1 cellular context compared by ENCODE assay signal in the genomic region with DNA sequence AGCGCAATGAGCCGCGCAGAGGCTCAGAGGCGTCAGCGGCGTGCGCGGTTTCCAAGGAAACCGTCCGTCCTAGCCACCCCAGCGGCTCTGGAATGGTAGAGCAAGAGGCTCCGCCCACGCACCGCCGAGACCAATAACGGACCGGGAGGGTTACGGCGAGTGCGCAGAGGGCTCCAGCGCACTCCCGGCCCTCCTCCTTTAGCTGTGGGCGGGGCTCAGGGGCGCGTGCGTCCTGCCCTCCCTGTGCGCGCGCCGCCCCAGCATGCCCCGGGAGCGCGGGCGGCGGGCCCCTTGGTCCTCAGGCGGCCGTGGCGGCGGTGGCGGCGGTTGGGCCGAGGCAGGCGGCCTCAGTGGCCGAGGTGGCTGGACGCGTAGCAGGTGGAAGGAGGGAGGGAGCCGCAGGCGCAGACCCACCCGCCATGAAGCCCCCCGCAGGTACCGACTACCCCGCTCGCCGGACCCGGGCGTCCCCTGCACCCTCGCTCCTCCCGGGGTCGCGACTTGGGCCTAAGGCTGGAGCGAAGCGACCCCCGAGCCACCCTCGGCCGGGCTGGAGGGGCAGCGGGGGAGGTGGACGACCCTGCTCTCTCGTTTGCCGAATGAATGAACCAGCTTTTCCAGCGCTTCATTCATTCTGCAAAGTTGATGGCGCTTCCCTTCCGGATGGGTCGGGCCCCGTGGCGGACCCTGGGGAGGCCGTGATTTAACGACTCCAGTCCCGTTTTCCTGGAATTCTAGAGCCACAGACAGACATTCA.
TF ChIP-seq lines count a peak whose summit lies in the region.

A gene (plus strand): TSS at position 260 of the 757 bp plus-strand sequence. CDS start 160 bp downstream, at position 420.

TF ChIP-seq in K562, 482 proteins besides CTCF, POLR2A, EP300 and RAD21 (continued from another document and continues in another):
- TF ChIP-seq FOXK2 (conservative IDR thresholded peaks at IDR 0.05 in 1 of 2, IDR thresholded peaks at IDR 0.05 in 1 of 2; ENCODE audit: low read depth in 2 of 2) (no peak), GTF2E2 (tag; IDR thresholded peaks at IDR 0.05) (no peak), ZNF239 (CRISPR knock-in tag; IDR thresholded peaks at IDR 0.05) (no peak), SMARCE1 (IDR thresholded peaks at IDR 0.05) (no peak), YY1 (IDR thresholded peaks at IDR 0.05; ENCODE audit: borderline replicate concordance in 1 of 3, control insufficient read depth in 1 of 3, extremely low read depth in 1 of 3, insufficient read depth in 3 of 3, insufficient read length in 1 of 3, insufficient replicate concordance in 2 of 3, low read depth in 1 of 3, low read length in 2 of 3) (peak in 2 of 3 experiments; percentile 52 to 57), SMARCA5 (IDR thresholded peaks at IDR 0.05) (no peak), JUND (IDR thresholded peaks at IDR 0.05; ENCODE audit: borderline replicate concordance, low read depth, low read length) (no peak), JUND (tag; IDR thresholded peaks at IDR 0.05; ENCODE audit: borderline replicate concordance, low read depth, low read length) (no peak), BDP1 (IDR thresholded peaks at IDR 0.05; ENCODE audit: insufficient read depth, insufficient read length) (no peak), ZNF165 (CRISPR knock-in tag; IDR thresholded peaks at IDR 0.05; ENCODE audit: borderline replicate concordance) (no peak), ZNF764 (CRISPR knock-in tag; IDR thresholded peaks at IDR 0.05; ENCODE audit: low read depth) (no peak), TEAD4 (IDR thresholded peaks at IDR 0.05; ENCODE audit: low read length) (no peak), TEAD4 (CRISPR knock-in tag; IDR thresholded peaks at IDR 0.05; ENCODE audit: borderline replicate concordance) (no peak), CAMTA2 (CRISPR knock-in tag; conservative IDR thresholded peaks at IDR 0.05) (no peak), CREM (IDR thresholded peaks at IDR 0.05; ENCODE audit: low read depth) (peak; percentile 88), TAF1 (IDR thresholded peaks at IDR 0.05; ENCODE audit: control insufficient read depth, extremely low read depth, insufficient read depth, low read length, severe bottlenecking) (peak; percentile 87), NRF1 (conservative IDR thresholded peaks at IDR 0.05 in 1 of 2, IDR thresholded peaks at IDR 0.05 in 1 of 2) (peak; percentile 99), ZNF263 (CRISPR knock-in tag; IDR thresholded peaks at IDR 0.05; ENCODE audit: borderline replicate concordance) (no peak), SRSF7 (optimal IDR thresholded peaks at IDR 0.05; ENCODE audit: low read depth, low read length) (no peak), KLF1 (tag; IDR thresholded peaks at IDR 0.05) (no peak), HNRNPL (IDR thresholded peaks at IDR 0.05; ENCODE audit: low read depth, low read length) (no peak), ZFP30 (CRISPR knock-in tag; IDR thresholded peaks at IDR 0.05; ENCODE audit: borderline replicate concordance) (no peak), FOXM1 (IDR thresholded peaks at IDR 0.05; ENCODE audit: low read depth) (no peak), FOXM1 (CRISPR knock-in tag; IDR thresholded peaks at IDR 0.05; ENCODE audit: low read depth) (peak; percentile 24; the same call in 1 of the 2 replicates), GABPB1 (CRISPR knock-in tag; IDR thresholded peaks at IDR 0.05) (peak; percentile 39; the same call in 1 of the 2 replicates), FOSL1 (tag; conservative IDR thresholded peaks at IDR 0.05) (no peak), ZNF76 (CRISPR knock-in tag; IDR thresholded peaks at IDR 0.05; ENCODE audit: borderline replicate concordance) (no peak), PTTG1 (tag; IDR thresholded peaks at IDR 0.05; ENCODE audit: low read depth) (no peak), ZNF589 (CRISPR knock-in tag; IDR thresholded peaks at IDR 0.05; ENCODE audit: low read depth) (no peak)
- TF ChIP-seq, protein P1, sequence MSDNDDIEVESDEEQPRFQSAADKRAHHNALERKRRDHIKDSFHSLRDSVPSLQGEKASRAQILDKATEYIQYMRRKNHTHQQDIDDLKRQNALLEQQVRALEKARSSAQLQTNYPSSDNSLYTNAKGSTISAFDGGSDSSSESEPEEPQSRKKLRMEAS (CRISPR knock-in tag; IDR thresholded peaks at IDR 0.05), result peak; percentile 61; the same call in 1 of the 2 replicates
- TF ChIP-seq, protein P2, sequence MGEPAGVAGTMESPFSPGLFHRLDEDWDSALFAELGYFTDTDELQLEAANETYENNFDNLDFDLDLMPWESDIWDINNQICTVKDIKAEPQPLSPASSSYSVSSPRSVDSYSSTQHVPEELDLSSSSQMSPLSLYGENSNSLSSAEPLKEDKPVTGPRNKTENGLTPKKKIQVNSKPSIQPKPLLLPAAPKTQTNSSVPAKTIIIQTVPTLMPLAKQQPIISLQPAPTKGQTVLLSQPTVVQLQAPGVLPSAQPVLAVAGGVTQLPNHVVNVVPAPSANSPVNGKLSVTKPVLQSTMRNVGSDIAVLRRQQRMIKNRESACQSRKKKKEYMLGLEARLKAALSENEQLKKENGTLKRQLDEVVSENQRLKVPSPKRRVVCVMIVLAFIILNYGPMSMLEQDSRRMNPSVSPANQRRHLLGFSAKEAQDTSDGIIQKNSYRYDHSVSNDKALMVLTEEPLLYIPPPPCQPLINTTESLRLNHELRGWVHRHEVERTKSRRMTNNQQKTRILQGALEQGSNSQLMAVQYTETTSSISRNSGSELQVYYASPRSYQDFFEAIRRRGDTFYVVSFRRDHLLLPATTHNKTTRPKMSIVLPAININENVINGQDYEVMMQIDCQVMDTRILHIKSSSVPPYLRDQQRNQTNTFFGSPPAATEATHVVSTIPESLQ (CRISPR knock-in tag; IDR thresholded peaks at IDR 0.05), result no peak
- TF ChIP-seq, protein P3, sequence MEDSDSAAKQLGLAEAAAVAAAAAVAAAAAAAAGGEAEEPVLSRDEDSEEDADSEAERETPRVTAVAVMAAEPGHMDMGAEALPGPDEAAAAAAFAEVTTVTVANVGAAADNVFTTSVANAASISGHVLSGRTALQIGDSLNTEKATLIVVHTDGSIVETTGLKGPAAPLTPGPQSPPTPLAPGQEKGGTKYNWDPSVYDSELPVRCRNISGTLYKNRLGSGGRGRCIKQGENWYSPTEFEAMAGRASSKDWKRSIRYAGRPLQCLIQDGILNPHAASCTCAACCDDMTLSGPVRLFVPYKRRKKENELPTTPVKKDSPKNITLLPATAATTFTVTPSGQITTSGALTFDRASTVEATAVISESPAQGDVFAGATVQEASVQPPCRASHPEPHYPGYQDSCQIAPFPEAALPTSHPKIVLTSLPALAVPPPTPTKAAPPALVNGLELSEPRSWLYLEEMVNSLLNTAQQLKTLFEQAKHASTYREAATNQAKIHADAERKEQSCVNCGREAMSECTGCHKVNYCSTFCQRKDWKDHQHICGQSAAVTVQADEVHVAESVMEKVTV (CRISPR knock-in tag; IDR thresholded peaks at IDR 0.05), result no peak
- TF ChIP-seq, protein P4, sequence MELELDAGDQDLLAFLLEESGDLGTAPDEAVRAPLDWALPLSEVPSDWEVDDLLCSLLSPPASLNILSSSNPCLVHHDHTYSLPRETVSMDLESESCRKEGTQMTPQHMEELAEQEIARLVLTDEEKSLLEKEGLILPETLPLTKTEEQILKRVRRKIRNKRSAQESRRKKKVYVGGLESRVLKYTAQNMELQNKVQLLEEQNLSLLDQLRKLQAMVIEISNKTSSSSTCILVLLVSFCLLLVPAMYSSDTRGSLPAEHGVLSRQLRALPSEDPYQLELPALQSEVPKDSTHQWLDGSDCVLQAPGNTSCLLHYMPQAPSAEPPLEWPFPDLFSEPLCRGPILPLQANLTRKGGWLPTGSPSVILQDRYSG (tag; conservative IDR thresholded peaks at IDR 0.05; ENCODE audit: low read depth), result no peak
- TF ChIP-seq, protein P5, sequence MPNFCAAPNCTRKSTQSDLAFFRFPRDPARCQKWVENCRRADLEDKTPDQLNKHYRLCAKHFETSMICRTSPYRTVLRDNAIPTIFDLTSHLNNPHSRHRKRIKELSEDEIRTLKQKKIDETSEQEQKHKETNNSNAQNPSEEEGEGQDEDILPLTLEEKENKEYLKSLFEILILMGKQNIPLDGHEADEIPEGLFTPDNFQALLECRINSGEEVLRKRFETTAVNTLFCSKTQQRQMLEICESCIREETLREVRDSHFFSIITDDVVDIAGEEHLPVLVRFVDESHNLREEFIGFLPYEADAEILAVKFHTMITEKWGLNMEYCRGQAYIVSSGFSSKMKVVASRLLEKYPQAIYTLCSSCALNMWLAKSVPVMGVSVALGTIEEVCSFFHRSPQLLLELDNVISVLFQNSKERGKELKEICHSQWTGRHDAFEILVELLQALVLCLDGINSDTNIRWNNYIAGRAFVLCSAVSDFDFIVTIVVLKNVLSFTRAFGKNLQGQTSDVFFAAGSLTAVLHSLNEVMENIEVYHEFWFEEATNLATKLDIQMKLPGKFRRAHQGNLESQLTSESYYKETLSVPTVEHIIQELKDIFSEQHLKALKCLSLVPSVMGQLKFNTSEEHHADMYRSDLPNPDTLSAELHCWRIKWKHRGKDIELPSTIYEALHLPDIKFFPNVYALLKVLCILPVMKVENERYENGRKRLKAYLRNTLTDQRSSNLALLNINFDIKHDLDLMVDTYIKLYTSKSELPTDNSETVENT (CRISPR knock-in tag; IDR thresholded peaks at IDR 0.05), result peak; percentile 83; the same call in 1 of the 2 replicates
- TF ChIP-seq, protein P6, sequence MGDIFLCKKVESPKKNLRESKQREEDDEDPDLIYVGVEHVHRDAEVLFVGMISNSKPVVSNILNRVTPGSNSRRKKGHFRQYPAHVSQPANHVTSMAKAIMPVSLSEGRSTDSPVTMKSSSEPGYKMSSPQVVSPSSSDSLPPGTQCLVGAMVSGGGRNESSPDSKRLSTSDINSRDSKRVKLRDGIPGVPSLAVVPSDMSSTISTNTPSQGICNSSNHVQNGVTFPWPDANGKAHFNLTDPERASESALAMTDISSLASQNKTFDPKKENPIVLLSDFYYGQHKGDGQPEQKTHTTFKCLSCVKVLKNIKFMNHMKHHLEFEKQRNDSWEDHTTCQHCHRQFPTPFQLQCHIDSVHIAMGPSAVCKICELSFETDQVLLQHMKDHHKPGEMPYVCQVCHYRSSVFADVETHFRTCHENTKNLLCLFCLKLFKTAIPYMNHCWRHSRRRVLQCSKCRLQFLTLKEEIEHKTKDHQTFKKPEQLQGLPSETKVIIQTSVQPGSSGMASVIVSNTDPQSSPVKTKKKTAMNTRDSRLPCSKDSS (IDR thresholded peaks at IDR 0.05; ENCODE audit: low read depth, partially characterized antibody), result no peak
- TF ChIP-seq, protein P7, sequence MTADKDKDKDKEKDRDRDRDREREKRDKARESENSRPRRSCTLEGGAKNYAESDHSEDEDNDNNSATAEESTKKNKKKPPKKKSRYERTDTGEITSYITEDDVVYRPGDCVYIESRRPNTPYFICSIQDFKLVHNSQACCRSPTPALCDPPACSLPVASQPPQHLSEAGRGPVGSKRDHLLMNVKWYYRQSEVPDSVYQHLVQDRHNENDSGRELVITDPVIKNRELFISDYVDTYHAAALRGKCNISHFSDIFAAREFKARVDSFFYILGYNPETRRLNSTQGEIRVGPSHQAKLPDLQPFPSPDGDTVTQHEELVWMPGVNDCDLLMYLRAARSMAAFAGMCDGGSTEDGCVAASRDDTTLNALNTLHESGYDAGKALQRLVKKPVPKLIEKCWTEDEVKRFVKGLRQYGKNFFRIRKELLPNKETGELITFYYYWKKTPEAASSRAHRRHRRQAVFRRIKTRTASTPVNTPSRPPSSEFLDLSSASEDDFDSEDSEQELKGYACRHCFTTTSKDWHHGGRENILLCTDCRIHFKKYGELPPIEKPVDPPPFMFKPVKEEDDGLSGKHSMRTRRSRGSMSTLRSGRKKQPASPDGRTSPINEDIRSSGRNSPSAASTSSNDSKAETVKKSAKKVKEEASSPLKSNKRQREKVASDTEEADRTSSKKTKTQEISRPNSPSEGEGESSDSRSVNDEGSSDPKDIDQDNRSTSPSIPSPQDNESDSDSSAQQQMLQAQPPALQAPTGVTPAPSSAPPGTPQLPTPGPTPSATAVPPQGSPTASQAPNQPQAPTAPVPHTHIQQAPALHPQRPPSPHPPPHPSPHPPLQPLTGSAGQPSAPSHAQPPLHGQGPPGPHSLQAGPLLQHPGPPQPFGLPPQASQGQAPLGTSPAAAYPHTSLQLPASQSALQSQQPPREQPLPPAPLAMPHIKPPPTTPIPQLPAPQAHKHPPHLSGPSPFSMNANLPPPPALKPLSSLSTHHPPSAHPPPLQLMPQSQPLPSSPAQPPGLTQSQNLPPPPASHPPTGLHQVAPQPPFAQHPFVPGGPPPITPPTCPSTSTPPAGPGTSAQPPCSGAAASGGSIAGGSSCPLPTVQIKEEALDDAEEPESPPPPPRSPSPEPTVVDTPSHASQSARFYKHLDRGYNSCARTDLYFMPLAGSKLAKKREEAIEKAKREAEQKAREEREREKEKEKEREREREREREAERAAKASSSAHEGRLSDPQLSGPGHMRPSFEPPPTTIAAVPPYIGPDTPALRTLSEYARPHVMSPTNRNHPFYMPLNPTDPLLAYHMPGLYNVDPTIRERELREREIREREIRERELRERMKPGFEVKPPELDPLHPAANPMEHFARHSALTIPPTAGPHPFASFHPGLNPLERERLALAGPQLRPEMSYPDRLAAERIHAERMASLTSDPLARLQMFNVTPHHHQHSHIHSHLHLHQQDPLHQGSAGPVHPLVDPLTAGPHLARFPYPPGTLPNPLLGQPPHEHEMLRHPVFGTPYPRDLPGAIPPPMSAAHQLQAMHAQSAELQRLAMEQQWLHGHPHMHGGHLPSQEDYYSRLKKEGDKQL (CRISPR knock-in tag; IDR thresholded peaks at IDR 0.05; ENCODE audit: borderline replicate concordance), result no peak
- TF ChIP-seq, protein P8, sequence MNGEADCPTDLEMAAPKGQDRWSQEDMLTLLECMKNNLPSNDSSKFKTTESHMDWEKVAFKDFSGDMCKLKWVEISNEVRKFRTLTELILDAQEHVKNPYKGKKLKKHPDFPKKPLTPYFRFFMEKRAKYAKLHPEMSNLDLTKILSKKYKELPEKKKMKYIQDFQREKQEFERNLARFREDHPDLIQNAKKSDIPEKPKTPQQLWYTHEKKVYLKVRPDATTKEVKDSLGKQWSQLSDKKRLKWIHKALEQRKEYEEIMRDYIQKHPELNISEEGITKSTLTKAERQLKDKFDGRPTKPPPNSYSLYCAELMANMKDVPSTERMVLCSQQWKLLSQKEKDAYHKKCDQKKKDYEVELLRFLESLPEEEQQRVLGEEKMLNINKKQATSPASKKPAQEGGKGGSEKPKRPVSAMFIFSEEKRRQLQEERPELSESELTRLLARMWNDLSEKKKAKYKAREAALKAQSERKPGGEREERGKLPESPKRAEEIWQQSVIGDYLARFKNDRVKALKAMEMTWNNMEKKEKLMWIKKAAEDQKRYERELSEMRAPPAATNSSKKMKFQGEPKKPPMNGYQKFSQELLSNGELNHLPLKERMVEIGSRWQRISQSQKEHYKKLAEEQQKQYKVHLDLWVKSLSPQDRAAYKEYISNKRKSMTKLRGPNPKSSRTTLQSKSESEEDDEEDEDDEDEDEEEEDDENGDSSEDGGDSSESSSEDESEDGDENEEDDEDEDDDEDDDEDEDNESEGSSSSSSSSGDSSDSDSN (IDR thresholded peaks at IDR 0.05; ENCODE audit: borderline replicate concordance in 1 of 2, low read depth in 2 of 2, low read length in 2 of 2), result 0 out of 4 replicates have a peak, but pooled peaks of 1 of the 2 experiments have one; percentile 36
- TF ChIP-seq, protein P9, sequence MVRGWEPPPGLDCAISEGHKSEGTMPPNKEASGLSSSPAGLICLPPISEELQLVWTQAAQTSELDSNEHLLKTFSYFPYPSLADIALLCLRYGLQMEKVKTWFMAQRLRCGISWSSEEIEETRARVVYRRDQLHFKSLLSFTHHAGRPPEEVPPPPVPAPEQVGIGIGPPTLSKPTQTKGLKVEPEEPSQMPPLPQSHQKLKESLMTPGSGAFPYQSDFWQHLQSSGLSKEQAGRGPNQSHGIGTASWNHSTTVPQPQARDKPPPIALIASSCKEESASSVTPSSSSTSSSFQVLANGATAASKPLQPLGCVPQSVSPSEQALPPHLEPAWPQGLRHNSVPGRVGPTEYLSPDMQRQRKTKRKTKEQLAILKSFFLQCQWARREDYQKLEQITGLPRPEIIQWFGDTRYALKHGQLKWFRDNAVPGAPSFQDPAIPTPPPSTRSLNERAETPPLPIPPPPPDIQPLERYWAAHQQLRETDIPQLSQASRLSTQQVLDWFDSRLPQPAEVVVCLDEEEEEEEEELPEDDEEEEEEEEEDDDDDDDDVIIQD (CRISPR knock-in tag; IDR thresholded peaks at IDR 0.05), result no peak
